ENCODE assay signal across 8 cellular contexts in the genomic region with DNA sequence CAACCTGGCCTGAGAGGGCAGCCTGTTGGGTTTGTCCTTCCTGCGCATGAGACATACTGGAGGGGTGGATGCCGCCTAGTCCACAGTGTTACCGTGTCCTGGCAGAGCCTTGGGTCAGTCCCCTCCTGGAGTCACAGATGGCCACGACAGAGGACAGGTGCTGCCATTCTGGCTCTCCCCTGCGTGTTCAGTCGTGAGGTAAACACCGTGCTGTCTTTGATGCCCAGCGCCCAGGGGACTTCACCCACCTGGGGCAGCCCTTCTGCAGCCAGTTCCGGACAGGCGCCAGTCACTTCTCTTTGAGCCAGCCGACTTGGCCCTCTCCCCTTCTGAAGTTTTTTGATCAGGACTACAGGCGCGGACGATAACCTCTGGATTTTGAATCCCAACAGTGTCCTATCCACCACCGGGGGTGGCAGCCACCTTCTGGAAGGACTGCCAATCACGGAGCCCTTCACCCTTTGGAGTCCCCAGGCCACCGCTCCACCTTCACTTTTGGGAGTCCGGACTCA.
DNase-seq lines count a peak whose midpoint lies in the region; ATAC-seq and TF ChIP-seq lines count a peak whose summit lies in the region.

No MANE protein-coding gene starts in this region.

- H2AFZ ChIP-seq in GM23248: peak overlapping the region; percentile 73

- TF ChIP-seq POLR2A in body of pancreas (IDR thresholded peaks at IDR 0.05): no peak

- H3K4me1 ChIP-seq in GM23248 (ENCODE audit: insufficient read depth) (no peaks in the 10 kb centered on the region), body of pancreas (peaks cover 34% of the 10 kb centered on the region)

- DNase-seq in GM23248 (no peak), body of pancreas (peak in 3 of 4 donors; percentile 12 to 17 (median 14)), sciatic nerve (ENCODE audit: low spot score) (no peak), HT-29 (ENCODE audit: low spot score) (no peak), activated gamma-delta T cell treated with Interleukin-2 at 50 U/mL for 16 hours (no peak), RKO (ENCODE audit: low spot score) (no peak)
- DNase-seq in activated CD4-positive, alpha-beta T cell treated with anti-CD3 and anti-CD28 coated beads for 1 hour: no peak

- no peaks in the 10 kb centered on the region for H4K20me1 ChIP-seq in GM23248 (ENCODE audit: insufficient read depth)

- H3K9ac ChIP-seq in GM23248: no peak overlapping the region

- in situ Hi-C loops in GM23248 (cut with MboI): no loop called here

- H3K9me3 ChIP-seq in GM23248 (ENCODE audit: low read depth): no peaks in the 10 kb centered on the region
- H3K9me3 ChIP-seq in body of pancreas: no peaks in the 10 kb centered on the region
- H3K9me3 ChIP-seq in iPS-18c (ENCODE audit: control insufficient read depth, insufficient read depth, low read length): no peaks in the 10 kb centered on the region

- H3F3A ChIP-seq in GM23248 (ENCODE audit: insufficient read depth): no peaks in the 10 kb centered on the region

- H3K27ac ChIP-seq in GM23248 (no peak overlapping the region), body of pancreas (peak overlapping the region in 1 of 4 donors; percentile 28)

- H3K36me3 ChIP-seq in GM23248 (ENCODE audit: low read depth) (no peaks in the 10 kb centered on the region), body of pancreas (replicated peaks in 1 of 2; ENCODE audit: insufficient read depth in 1 of 2, low read depth in 2 of 2) (no peaks in the 10 kb centered on the region)

- H3K79me2 ChIP-seq in GM23248 (ENCODE audit: insufficient read depth): no peaks in the 10 kb centered on the region

- intact Hi-C loops in body of pancreas (cut with DNase I): no loop called here
- intact Hi-C loops in sciatic nerve (cut with DNase I): no loop called here

- WGBS in GM23248 (ENCODE audit: low coverage in 1 of 2, low lambda C conversion rate in 2 of 2, missing lambda C conversion rate in 2 of 2), 2 experiments: 12 to 14% methylated on average over 17 to 18 of the region's 18 CpGs
- WGBS in body of pancreas, 2 donors: 26% methylated on average over 18 of the region's 18 CpGs

- ATAC-seq in body of pancreas (no peak), sciatic nerve (peak; percentile 5)

- no peak for TF ChIP-seq CTCF in body of pancreas (IDR thresholded peaks at IDR 0.05)

- H3K27me3 ChIP-seq in GM23248 (replicated peaks; ENCODE audit: insufficient read depth) (peaks cover 59% of the 10 kb centered on the region), body of pancreas (no peaks in the 10 kb centered on the region)

- H3K4me3 ChIP-seq in GM23248 (peak overlapping the region; percentile 69), body of pancreas (peak overlapping the region; percentile 45 to 60), iPS-18c (ENCODE audit: insufficient read depth, low read depth, low read length) (peak overlapping the region; percentile 71)

- no peaks in the 10 kb centered on the region for H3K9me2 ChIP-seq in GM23248 (ENCODE audit: insufficient read depth)

- peak overlapping the region; percentile 65 for H3K4me2 ChIP-seq in GM23248 (ENCODE audit: unreplicated experiment)

Comparison
In these comparisons a context has a peak if more than half of its experiments do, and no peak if none do; other contexts are left out.
1. DNase-seq: peak in body of pancreas (3 of 4); none in GM23248 (single experiment), sciatic nerve (single experiment), activated CD4-positive, alpha-beta T cell treated with anti-CD3 and anti-CD28 coated beads for 1 hour (single experiment), HT-29 (single experiment), activated gamma-delta T cell treated with Interleukin-2 at 50 U/mL for 16 hours (single experiment) and RKO (single experiment).
2. Peak in every context shown above with its lines, with median percentiles within 50 percentile points of each other: H3K4me3 ChIP-seq.